In the genomic region with DNA sequence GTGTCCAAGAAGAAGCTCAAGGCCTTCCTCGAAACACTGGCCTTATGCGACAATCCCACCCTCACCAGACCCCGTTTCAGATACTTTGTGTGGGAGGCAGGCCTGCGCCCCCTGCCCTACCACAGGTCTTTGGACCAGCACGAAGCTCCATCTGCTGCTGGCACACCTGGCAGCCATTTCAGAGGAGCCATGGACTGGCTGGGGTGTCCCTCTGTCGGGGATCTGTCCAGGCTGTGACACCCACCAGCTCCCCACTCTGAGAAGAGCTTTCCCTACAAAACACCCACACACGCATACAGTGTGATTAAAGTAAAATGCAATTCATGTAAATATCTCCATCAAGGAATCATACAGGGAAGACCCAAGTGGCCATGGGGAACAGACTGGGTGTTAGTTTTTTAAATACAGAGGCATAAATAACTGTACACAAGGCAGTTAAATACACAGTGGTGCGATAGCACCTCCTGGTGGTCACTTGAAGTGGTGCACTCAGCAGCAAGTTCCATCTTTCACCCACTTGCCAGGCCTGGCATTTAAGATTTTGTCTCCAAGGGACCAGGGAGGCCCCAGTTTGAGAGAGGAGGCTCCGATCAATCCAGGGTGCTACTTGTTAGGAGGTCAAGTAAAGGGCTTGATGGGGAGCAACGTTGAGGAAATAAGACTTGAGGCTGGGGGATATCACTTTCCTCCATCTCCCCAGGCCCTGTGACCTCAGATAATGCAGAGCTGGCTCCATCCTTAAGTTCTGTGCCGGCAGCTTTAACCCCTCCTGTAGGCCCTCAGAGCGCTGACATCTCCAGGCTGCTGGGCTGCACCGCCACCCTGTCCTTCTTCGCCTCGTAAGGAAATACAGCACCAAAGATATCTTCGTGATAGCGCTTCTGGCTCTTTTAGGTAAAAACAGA, we compare ENCODE assay signal across 8 cellular contexts.
DNase-seq lines count a peak whose midpoint lies in the region; ATAC-seq and TF ChIP-seq lines count a peak whose summit lies in the region.

No MANE protein-coding gene starts in this region.

- no peaks in the 10 kb centered on the region for H3K4me1 ChIP-seq in adipocyte (ENCODE audit: control insufficient read depth, insufficient read depth, low read length)
- no peaks in the 10 kb centered on the region for H3K4me1 ChIP-seq in iPS DF 6.9 (ENCODE audit: control insufficient read depth, insufficient read depth, low read length)

- H3K9me3 ChIP-seq in adipocyte (ENCODE audit: control insufficient read depth, low read length), result no peaks in the 10 kb centered on the region
- no peaks in the 10 kb centered on the region for H3K9me3 ChIP-seq in iPS DF 6.9 (ENCODE audit: control insufficient read depth, insufficient read depth, low read length)

- H3K27me3 ChIP-seq in adipocyte (replicated peaks; ENCODE audit: control insufficient read depth, insufficient read depth, low read length) (peaks cover 15% of the 10 kb centered on the region), iPS DF 6.9 (ENCODE audit: control insufficient read depth, insufficient read depth, low read length) (no peaks in the 10 kb centered on the region)

- H3K9ac ChIP-seq in adipocyte (ENCODE audit: low read length), result no peak overlapping the region

- peak; percentile 79 for TF ChIP-seq CTCF in GM13976 (IDR thresholded peaks at IDR 0.05; ENCODE audit: borderline replicate concordance, control extremely low read depth, extremely low read depth, insufficient read depth, missing control alignments)

- H3K27ac ChIP-seq in iPS DF 6.9 (ENCODE audit: low read length), result no peak overlapping the region

- no peaks in the 10 kb centered on the region for H3K36me3 ChIP-seq in adipocyte (ENCODE audit: control insufficient read depth, insufficient read depth, low read length, severe bottlenecking)
- no peaks in the 10 kb centered on the region for H3K36me3 ChIP-seq in iPS DF 6.9 (ENCODE audit: control insufficient read depth, insufficient read depth, low read length)

- H3K4me3 ChIP-seq in adipocyte (ENCODE audit: low read length), result no peak overlapping the region
- H3K4me3 ChIP-seq in iPS DF 6.9 (ENCODE audit: low read length), result no peak overlapping the region

- in situ Hi-C loops in GM13976 (cut with MboI; ENCODE audit: low sequenced_read_pairs, unreplicated experiment), result loop anchor here (10.0 kb wide), 1 partner anchor 402 kb away; no protein-coding TSS in a partner anchor

- peak; percentile 66 for DNase-seq in Ammon's horn (ENCODE audit: low spot score)
- peak; percentile 50 for DNase-seq in GM13976 (ENCODE audit: low spot score)
- DNase-seq in SHP77 treated with DMSO at 0.1 percent for 48 hours (lab: John Stamatoyannopoulos, UW), result peak; percentile 2
- DNase-seq in adipocyte (ENCODE audit: low read depth), result peak; percentile 61
- peak; percentile 33 for DNase-seq in iPS DF 6.9 (ENCODE audit: low read depth, low spot score)
- DNase-seq in stimulated activated CD4-positive, alpha-beta T cell treated with anti-CD3 and anti-CD28 coated beads, Interleukin-1b, Interleukin-23, amount 100 ng/mL, for 24 hours (ENCODE audit: low read depth in 4 of 4, low spot score in 1 of 4), result peak; percentile 19 to 50 (median 42)
- DNase-seq in NCI-H226, result no peak

- no CpG with 5 or more reads among the region's 17 CpGs for WGBS in iPS DF 6.9 (ENCODE audit: insufficient coverage, insufficient read length)

- ATAC-seq in GM21381 (IDR thresholded peaks at IDR 0.05; ENCODE audit: unreplicated experiment), result no peak
